21 cellular contexts compared by ENCODE assay signal in the genomic region with DNA sequence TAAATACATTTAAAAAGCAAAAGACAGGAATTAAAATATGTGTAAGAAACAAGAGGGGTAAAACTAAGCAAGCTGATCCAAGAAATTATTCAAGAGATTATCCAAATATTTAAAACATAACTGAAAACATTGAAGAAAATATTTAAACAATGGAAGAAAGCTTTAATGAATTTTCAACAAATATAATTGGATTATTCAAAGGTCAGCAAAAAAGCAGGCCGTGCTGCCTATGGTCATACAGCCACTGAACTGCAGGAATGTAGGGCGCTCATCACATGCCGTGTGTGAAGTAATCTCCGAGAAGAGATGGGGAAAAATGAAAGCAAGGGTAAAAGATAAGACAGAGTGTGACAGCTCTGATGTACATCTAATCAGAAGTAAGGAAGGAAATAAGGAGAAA.
"Had no signal": no experiment of that assay in that cellular context is flagged by ENCODE, and none has a peak within 500 bp of the region (broad histone marks: within the 10 kb centered on the region; RNA-seq: fewer than 3 reads in every experiment).

No MANE protein-coding gene starts in this region.

- DNase-seq: Karpas-422, KG1, MM.1S, NCI-H1092 treated with DMSO at 0.1 percent for 48 hours, NCI-H1436, NCI-H187, NCI-H2029, NCI-H2081 treated with DMSO at 0.1 percent for 48 hours, NCI-H2171, NCI-H226, NCI-H446, NCI-H510A, NCI-H524 treated with DMSO at 0.1 percent for 48 hours, NCI-H69, NCI-H774, Right ventricle myocardium superior, RPMI8226, SIG-M5, SW 1271 had no signal

- H3K4me3 ChIP-seq: SJSA1, SK-N-MC had no signal

- H3K27me3 ChIP-seq: SJSA1 had no signal

- H3K36me3 ChIP-seq: SJSA1 had no signal

- H3K4me1 ChIP-seq: SJSA1 had no signal

- H3K27ac ChIP-seq: SJSA1, SK-N-MC had no signal
